In genomic region chr3:119529883-119530282, GRCh38 we compare ENCODE assay signal across 24 cellular contexts. TPM values are rescaled to one million over a fixed set of nuclear protein-coding genes. Genes with fewer than 3 reads are reported as not detected.
DNase-seq lines count a peak whose midpoint lies in the region; ATAC-seq, FAIRE-seq and TF ChIP-seq lines count a peak whose summit lies in the region.
"Had no signal": no experiment of that assay in that cellular context is flagged by ENCODE, and none has a peak within 500 bp of the region (broad histone marks: within the 10 kb centered on the region; RNA-seq: fewer than 3 reads in every experiment).

No MANE protein-coding gene starts in this region.

- CTCF ChIA-PET in activated CD4-positive, alpha-beta memory T cell treated with anti-CD3 and anti-CD28 coated beads, Interleukin-2, amount 10 ng/mL, durations not matched to agents 7 days and 5 days (lab: Charles Lee): no interaction called here

- no peak for TF ChIP-seq POLR2A in adrenal gland (IDR thresholded peaks at IDR 0.05)

- no peaks in the 10 kb centered on the region for H3K36me3 Mint-ChIP-seq in HFFc6 (ENCODE audit: low read depth)
- peaks cover 78% of the 10 kb centered on the region for H3K36me3 Mint-ChIP-seq in activated CD4-positive, alpha-beta memory T cell treated with anti-CD3 and anti-CD28 coated beads, Interleukin-2, amount 10 ng/mL, durations not matched to agents 7 days and 5 days (ENCODE audit: low read depth)

- no peaks in the 10 kb centered on the region for H3K4me1 ChIP-seq in kidney (ENCODE audit: control insufficient read depth in 1 of 2, insufficient read depth in 1 of 2, low read depth in 1 of 2, low read length in 2 of 2)
- no peaks in the 10 kb centered on the region for H3K4me1 ChIP-seq in adrenal gland (replicated peaks in 1 of 2)
- H3K4me1 ChIP-seq: A549, ascending aorta, esophagus squamous epithelium, uterus had no signal

- no peaks in the 10 kb centered on the region for H3K9me3 ChIP-seq in kidney (ENCODE audit: control insufficient read depth in 1 of 2, low read length in 2 of 2)
- H3K9me3 ChIP-seq in adrenal gland (replicated peaks in 1 of 3): no peaks in the 10 kb centered on the region
- H3K9me3 ChIP-seq: A549, ascending aorta, esophagus squamous epithelium, uterus had no signal

- H3K4me1 Mint-ChIP-seq in HFFc6 (ENCODE audit: low read depth): peaks cover 14% of the 10 kb centered on the region
- peaks cover 3% of the 10 kb centered on the region for H3K4me1 Mint-ChIP-seq in activated CD4-positive, alpha-beta memory T cell treated with anti-CD3 and anti-CD28 coated beads, Interleukin-2, amount 10 ng/mL, durations not matched to agents 7 days and 5 days
- H3K4me1 Mint-ChIP-seq: activated CD8-positive, alpha-beta memory T cell treated with anti-CD3 and anti-CD28 coated beads, Interleukin-2, amount 10 ng/mL, durations not matched to agents 7 days and 5 days had no signal

- H3K27ac ChIP-seq in kidney (ENCODE audit: low read depth in 2 of 2, low read length in 2 of 2) (no peak overlapping the region), adrenal gland (no peak overlapping the region)
- H3K27ac ChIP-seq: A549, ascending aorta, esophagus squamous epithelium, uterus had no signal

- TF ChIP-seq CTCF in HFFc6 (IDR thresholded peaks at IDR 0.05): no peak
- no peak for TF ChIP-seq CTCF in choroid plexus epithelial cell (conservative IDR thresholded peaks at IDR 0.05; ENCODE audit: low read depth, low read length)
- TF ChIP-seq CTCF in kidney (IDR thresholded peaks at IDR 0.05; ENCODE audit: borderline replicate concordance, extremely low read depth, insufficient read depth): no peak
- no peak for TF ChIP-seq CTCF in adrenal gland (IDR thresholded peaks at IDR 0.05)

- H3K9me3 Mint-ChIP-seq in HFFc6: no peaks in the 10 kb centered on the region
- no peaks in the 10 kb centered on the region for H3K9me3 Mint-ChIP-seq in activated CD4-positive, alpha-beta memory T cell treated with anti-CD3 and anti-CD28 coated beads, Interleukin-2, amount 10 ng/mL, durations not matched to agents 7 days and 5 days
- H3K9me3 Mint-ChIP-seq: dendritic cell treated with granulocyte-macrophage colony-stimulating factor and Interleukin-4, amounts not matched to agents 40 ng/mL and 50 ng/mL, for 4 days; naive B cell had no signal

- POLR2A ChIA-PET in activated CD4-positive, alpha-beta memory T cell treated with anti-CD3 and anti-CD28 coated beads, Interleukin-2, amount 10 ng/mL, durations not matched to agents 7 days and 5 days (lab: Charles Lee): interaction anchor here (0.9 to 1.4 kb wide), 2 partner anchors 14 to 32 kb away, joined by 3 to 5 read pairs; partner anchors contain the start of gene TIMMDC1

- H3K27ac Mint-ChIP-seq in HFFc6: no peak overlapping the region; the same call in 1 of the 2 replicates
- no peak overlapping the region for H3K27ac Mint-ChIP-seq in activated CD4-positive, alpha-beta memory T cell treated with anti-CD3 and anti-CD28 coated beads, Interleukin-2, amount 10 ng/mL, durations not matched to agents 7 days and 5 days
- H3K27ac Mint-ChIP-seq: activated CD8-positive, alpha-beta memory T cell treated with anti-CD3 and anti-CD28 coated beads, Interleukin-2, amount 10 ng/mL, durations not matched to agents 7 days and 5 days; dendritic cell treated with granulocyte-macrophage colony-stimulating factor and Interleukin-4, amounts not matched to agents 40 ng/mL and 50 ng/mL, for 4 days had no signal

- peak; percentile 74 for DNase-seq in AG08395 (ENCODE audit: low spot score)
- DNase-seq in HFFc6: peak; percentile 65
- peak; percentile 78 for DNase-seq in choroid plexus epithelial cell (ENCODE audit: low read depth)
- DNase-seq in kidney glomerular epithelial cell (lab: John Stamatoyannopoulos, UW): peak; percentile 43
- DNase-seq in activated CD4-positive, alpha-beta memory T cell treated with anti-CD3 and anti-CD28 coated beads, Interleukin-2, amount 10 ng/mL, durations not matched to agents 7 days and 5 days: no peak
- no peak for DNase-seq in kidney
- DNase-seq in adrenal gland: no peak
- DNase-seq: activated CD4-positive, CD25-positive, alpha-beta regulatory T cell; activated CD8-positive, alpha-beta memory T cell treated with anti-CD3 and anti-CD28 coated beads, Interleukin-2, amount 10 ng/mL, durations not matched to agents 7 days and 5 days; activated gamma-delta T cell; COR-L47; esophagus squamous epithelium; naive B cell; NCI-H446; Right ventricle myocardium superior; stimulated activated naive CD8-positive, alpha-beta T cell treated with anti-CD3 and anti-CD28 coated beads, Interleukin-15, Interleukin-2, amounts not matched to agents 100 U/mL and 50 U/mL, for 24 hours; T-helper 2 cell; uterus had no signal

- H3K27me3 Mint-ChIP-seq in HFFc6 (ENCODE audit: insufficient read depth): peaks cover 3% of the 10 kb centered on the region
- H3K27me3 Mint-ChIP-seq in activated CD4-positive, alpha-beta memory T cell treated with anti-CD3 and anti-CD28 coated beads, Interleukin-2, amount 10 ng/mL, durations not matched to agents 7 days and 5 days: no peaks in the 10 kb centered on the region
- H3K27me3 Mint-ChIP-seq: activated CD8-positive, alpha-beta memory T cell treated with anti-CD3 and anti-CD28 coated beads, Interleukin-2, amount 10 ng/mL, durations not matched to agents 7 days and 5 days; dendritic cell treated with granulocyte-macrophage colony-stimulating factor and Interleukin-4, amounts not matched to agents 40 ng/mL and 50 ng/mL, for 4 days; naive B cell had no signal

- no peak for ATAC-seq in HG03196 (IDR thresholded peaks at IDR 0.05; ENCODE audit: unreplicated experiment)
- ATAC-seq: A549; activated CD8-positive, alpha-beta memory T cell treated with anti-CD3 and anti-CD28 coated beads, Interleukin-2, amount 10 ng/mL, durations not matched to agents 7 days and 5 days; stimulated activated naive CD8-positive, alpha-beta T cell treated with anti-CD3 and anti-CD28 coated beads, Interleukin-15, Interleukin-2, amounts not matched to agents 100 U/mL and 50 U/mL, for 24 hours had no signal

- H3K36me3 ChIP-seq in kidney (ENCODE audit: control insufficient read depth in 1 of 2, insufficient read depth in 2 of 2, low read length in 2 of 2) (peaks cover 0 to 2% of the 10 kb centered on the region in 2 donors), adrenal gland (replicated peaks in 1 of 2) (no peaks in the 10 kb centered on the region)
- H3K36me3 ChIP-seq: ascending aorta, uterus had no signal

- no peak for FAIRE-seq in kidney (lab: Jason Lieb, UNC)

- no peak overlapping the region for H3K4me3 ChIP-seq in choroid plexus epithelial cell (ENCODE audit: low read depth, low read length)
- no peak overlapping the region for H3K4me3 ChIP-seq in kidney (ENCODE audit: low read length in 2 of 2)
- no peak overlapping the region for H3K4me3 ChIP-seq in adrenal gland
- H3K4me3 ChIP-seq: A549, ascending aorta, esophagus squamous epithelium, uterus had no signal

- no peak overlapping the region for H3K9ac ChIP-seq in kidney (ENCODE audit: low read length in 2 of 2)

- H3K4me3 Mint-ChIP-seq in HFFc6: no peak overlapping the region
- no peak overlapping the region for H3K4me3 Mint-ChIP-seq in activated CD4-positive, alpha-beta memory T cell treated with anti-CD3 and anti-CD28 coated beads, Interleukin-2, amount 10 ng/mL, durations not matched to agents 7 days and 5 days
- H3K4me3 Mint-ChIP-seq: activated CD8-positive, alpha-beta memory T cell treated with anti-CD3 and anti-CD28 coated beads, Interleukin-2, amount 10 ng/mL, durations not matched to agents 7 days and 5 days; dendritic cell treated with granulocyte-macrophage colony-stimulating factor and Interleukin-4, amounts not matched to agents 40 ng/mL and 50 ng/mL, for 4 days; naive B cell had no signal

- no peaks in the 10 kb centered on the region for H3K27me3 ChIP-seq in adrenal gland
- H3K27me3 ChIP-seq: ascending aorta, esophagus squamous epithelium, uterus had no signal

- intact Hi-C loops in kidney (cut with DNase I): no loop called here
- intact Hi-C loops in adrenal gland (cut with DNase I): no loop called here

RNA-seq across cellular contexts. Expression of gene CD80, which starts 29.5 kb away (rescaled TPM):
- total RNA-seq in HFFc6 (2021; fragmentation: NEBNext Ultra II Directional; extraction: Animal tissue kit (Norgen Biotek cat#: 25700)): not detected
- 10 to 100 TPM; 27.1 to 29.5 TPM for total RNA-seq in activated CD4-positive, alpha-beta memory T cell treated with anti-CD3 and anti-CD28 coated beads, Interleukin-2, amount 10 ng/mL, durations not matched to agents 7 days and 5 days
- total RNA-seq in kidney: 1.2 TPM
- polyA plus RNA-seq in kidney (ENCODE audit: insufficient read depth, low read depth, low replicate concordance): not detected
- 1 to 10 TPM in 2 of 8 donors, under 1 TPM in 5, not detected in 1; 0.28 to 2.0 (median 0.79) TPM for total RNA-seq in adrenal gland
- under 1 TPM; 0.07 to 0.55 (median 0.16) TPM for polyA plus RNA-seq in adrenal gland
- total RNA-seq: H4, HT1080, Right ventricle myocardium superior had no signal

RNA-seq across cellular contexts. Expression of gene TIMMDC1, which starts 31.5 kb away (rescaled TPM):
- total RNA-seq in HFFc6 (2021; fragmentation: NEBNext Ultra II Directional; extraction: Animal tissue kit (Norgen Biotek cat#: 25700)): 100 to 1,000 TPM; 111 to 125 (median 112) TPM
- total RNA-seq in activated CD4-positive, alpha-beta memory T cell treated with anti-CD3 and anti-CD28 coated beads, Interleukin-2, amount 10 ng/mL, durations not matched to agents 7 days and 5 days: 10 to 100 TPM; 66.4 to 67.4 TPM
- total RNA-seq in kidney: 114 TPM
- polyA plus RNA-seq in kidney (ENCODE audit: insufficient read depth, low read depth, low replicate concordance): 169 TPM
- total RNA-seq in adrenal gland: 100 to 1,000 TPM in 3 of 8 donors, 10 to 100 TPM in 5; 53.9 to 147 (median 91.3) TPM
- 100 to 1,000 TPM in 1 of 3 donors, 10 to 100 TPM in 2; 69.9 to 141 (median 71.0) TPM for polyA plus RNA-seq in adrenal gland

RNA-seq across cellular contexts. Expression of gene ADPRH, which starts 49.4 kb away (rescaled TPM):
- total RNA-seq in HFFc6 (2021; fragmentation: NEBNext Ultra II Directional; extraction: Animal tissue kit (Norgen Biotek cat#: 25700)): 1 to 10 TPM in 2 of 6 experiments, under 1 TPM in 4; 0.10 to 1.8 (median 0.19) TPM
- 1 to 10 TPM; 8.6 to 8.8 TPM for total RNA-seq in activated CD4-positive, alpha-beta memory T cell treated with anti-CD3 and anti-CD28 coated beads, Interleukin-2, amount 10 ng/mL, durations not matched to agents 7 days and 5 days
- total RNA-seq in kidney: 15.0 TPM
- polyA plus RNA-seq in kidney (ENCODE audit: insufficient read depth, low read depth, low replicate concordance): 5.2 TPM
- total RNA-seq in adrenal gland: 10 to 100 TPM; 11.1 to 15.3 (median 13.8) TPM
- polyA plus RNA-seq in adrenal gland: 10 to 100 TPM in 1 of 3 donors, 1 to 10 TPM in 2; 3.5 to 13.5 (median 6.6) TPM
- total RNA-seq: H4, HT1080 had no signal

Comparison
In these comparisons a context has a peak if more than half of its experiments do, and no peak if none do; other contexts are left out.
1. DNase-seq: peak in AG08395 (single experiment), HFFc6 (single experiment), choroid plexus epithelial cell (single experiment) and kidney glomerular epithelial cell (single experiment); none in activated CD4-positive, alpha-beta memory T cell treated with anti-CD3 and anti-CD28 coated beads, Interleukin-2, amount 10 ng/mL, durations not matched to agents 7 days and 5 days (single experiment), kidney (single experiment) and adrenal gland (0 of 7).
2. RNA of gene CD80, which starts 29.5 kb away (total RNA-seq): 27.1 to 29.5 TPM in activated CD4-positive, alpha-beta memory T cell treated with anti-CD3 and anti-CD28 coated beads, Interleukin-2, amount 10 ng/mL, durations not matched to agents 7 days and 5 days; 1.2 TPM in kidney (single experiment), 0.28 to 2.0 TPM in adrenal gland and not detected in HFFc6; every median in the first group is over 4 times any median in the second.